10 cellular contexts compared by ENCODE assay signal in genomic region chr5:181092428-181092827, GRCh38. TPM values are rescaled to one million over a fixed set of nuclear protein-coding genes. Genes with fewer than 3 reads are reported as not detected.
"Had no signal": no experiment of that assay in that cellular context is flagged by ENCODE, and none has a peak within 500 bp of the region (broad histone marks: within the 10 kb centered on the region; RNA-seq: fewer than 3 reads in every experiment).

No MANE protein-coding gene starts in this region.

- H3K4me3 Mint-ChIP-seq: HFFc6, IgD-negative memory B cell had no signal

- H3K36me3 ChIP-seq: HAP-1 had no signal

- DNase-seq: GM23248, H7, HFFc6, KG1 had no signal

- ATAC-seq: HCT116, HepG2 had no signal

- H3K27ac Mint-ChIP-seq: HFFc6 had no signal

- H2AFZ ChIP-seq: GM23248 had no signal

- H3K9me3 Mint-ChIP-seq: HFFc6 had no signal

- H3K4me3 ChIP-seq: GM23248, HAP-1 had no signal

- H3K9me3 ChIP-seq: HAP-1 had no signal

- FAIRE-seq: HepG2 had no signal

- H3K9ac ChIP-seq: GM23248 had no signal

- H3K36me3 Mint-ChIP-seq: IgD-negative memory B cell had no signal

- H3K27ac ChIP-seq: GM23248 had no signal

- H3K4me1 ChIP-seq: HAP-1 had no signal

RNA-seq across cellular contexts. Expression of gene OR2V1, which starts 38.5 kb away (rescaled TPM):
- total RNA-seq: GM23248, H4, H7, HepG2, HFFc6, HT-29 had no signal
- polyA plus RNA-seq: GM23248, HepG2, IgD-negative memory B cell had no signal

RNA-seq across cellular contexts. Expression of gene BTNL9, which starts 52.4 kb away (rescaled TPM):
- total RNA-seq: GM23248, HFFc6 had no signal
- polyA plus RNA-seq: GM23248, HepG2 had no signal

RNA-seq across cellular contexts. Expression of gene OR2V2, which starts 55.0 kb away (rescaled TPM):
- total RNA-seq: GM23248, H4, H7, HepG2, HFFc6, HT-29 had no signal
- polyA plus RNA-seq: GM23248, HepG2, IgD-negative memory B cell had no signal
